Comparison of ENCODE assay signal across 16 cellular contexts in the genomic region with DNA sequence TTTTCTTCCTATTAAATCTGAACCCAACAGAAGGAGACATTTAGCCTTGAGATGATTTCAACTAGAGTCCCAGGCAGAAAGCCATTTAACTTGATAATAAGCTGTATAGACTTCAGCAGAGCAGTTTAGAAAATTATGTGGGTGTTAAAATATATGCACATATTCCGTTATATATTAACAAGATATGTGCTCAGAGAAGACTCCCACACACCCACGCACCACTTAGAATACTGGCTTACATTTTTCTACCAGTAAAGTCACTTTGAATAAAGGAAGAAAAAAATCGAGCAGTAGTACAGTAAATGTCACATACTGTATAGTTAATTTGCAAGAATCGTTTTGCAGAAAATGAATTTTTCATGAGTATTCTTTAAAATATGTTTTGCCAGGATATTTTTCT.
"Had no signal": no experiment of that assay in that cellular context is flagged by ENCODE, and none has a peak within 500 bp of the region (broad histone marks: within the 10 kb centered on the region; RNA-seq: fewer than 3 reads in every experiment).

No MANE protein-coding gene starts in this region.

- ATAC-seq: body of pancreas; gastroesophageal sphincter; left ventricle myocardium superior; natural killer cell; stimulated activated memory B cell treated with anti-CD40 and anti-IgM and Interleukin-4, amounts not matched to agents 10 μg/mL and 1 μg/mL and 100 μg/mL, for 72 hours had no signal

- H3K79me2 ChIP-seq: hepatocyte, parathyroid adenoma had no signal

- H3K36me3 Mint-ChIP-seq: activated naive CD8-positive, alpha-beta T cell treated with anti-CD3 and anti-CD28 coated beads for 36 hours; stimulated activated memory B cell treated with anti-CD40 and anti-IgM and Interleukin-4, amounts not matched to agents 10 μg/mL and 1 μg/mL and 100 μg/mL, for 72 hours had no signal

- H3K9me3 Mint-ChIP-seq: activated T-helper 1 cell treated with anti-CD3 and anti-CD28 coated beads, Interleukin-12 subunit alpha, Interleukin-12 subunit beta, Interleukin-2, Interleukin-4 antibody, amounts not matched to agents 30 ng/mL and 10 ng/mL and 1 ng/mL, durations not matched to agents 14 hours and 24 hours and 36 hours had no signal

- DNase-seq: activated CD4-positive, CD25-positive, alpha-beta regulatory T cell treated with anti-CD3 and anti-CD28 coated beads, Interleukin-2, amount 50 U/mL, for 72 hours; activated naive CD8-positive, alpha-beta T cell treated with anti-CD3 and anti-CD28 coated beads for 36 hours; amygdala; body of pancreas; kidney; left ventricle myocardium superior; mesenchymal stem cell; natural killer cell; retina; stimulated activated CD4-positive, alpha-beta T cell treated with anti-CD3 and anti-CD28 coated beads, Interleukin-2, amount 100 ng/mL, for 48 hours had no signal

- H3K36me3 ChIP-seq: gastroesophageal sphincter, neutrophil had no signal

- H3K4me1 Mint-ChIP-seq: activated naive CD8-positive, alpha-beta T cell treated with anti-CD3 and anti-CD28 coated beads for 36 hours; natural killer cell had no signal

- H3K4me2 ChIP-seq: hepatocyte had no signal

- H3K27me3 Mint-ChIP-seq: activated naive CD8-positive, alpha-beta T cell treated with anti-CD3 and anti-CD28 coated beads for 36 hours; stimulated activated memory B cell treated with anti-CD40 and anti-IgM and Interleukin-4, amounts not matched to agents 10 μg/mL and 1 μg/mL and 100 μg/mL, for 72 hours had no signal

- H3K27ac ChIP-seq: body of pancreas, gastroesophageal sphincter, hepatocyte, neutrophil, parathyroid adenoma had no signal

- H2AFZ ChIP-seq: hepatocyte, parathyroid adenoma had no signal

- H3K9ac ChIP-seq: parathyroid adenoma had no signal

- H3K4me1 ChIP-seq: body of pancreas, gastroesophageal sphincter, parathyroid adenoma had no signal

- H3K27ac Mint-ChIP-seq: activated naive CD8-positive, alpha-beta T cell treated with anti-CD3 and anti-CD28 coated beads for 36 hours; activated T-helper 1 cell treated with anti-CD3 and anti-CD28 coated beads, Interleukin-12 subunit alpha, Interleukin-12 subunit beta, Interleukin-2, Interleukin-4 antibody, amounts not matched to agents 30 ng/mL and 10 ng/mL and 1 ng/mL, durations not matched to agents 14 hours and 24 hours and 36 hours; natural killer cell; stimulated activated memory B cell treated with anti-CD40 and anti-IgM and Interleukin-4, amounts not matched to agents 10 μg/mL and 1 μg/mL and 100 μg/mL, for 72 hours had no signal

- H3K27me3 ChIP-seq: body of pancreas, gastroesophageal sphincter, hepatocyte, neutrophil had no signal

- H3K4me3 ChIP-seq: body of pancreas, gastroesophageal sphincter, hepatocyte had no signal

- H3K4me3 Mint-ChIP-seq: activated naive CD8-positive, alpha-beta T cell treated with anti-CD3 and anti-CD28 coated beads for 36 hours; activated T-helper 1 cell treated with anti-CD3 and anti-CD28 coated beads, Interleukin-12 subunit alpha, Interleukin-12 subunit beta, Interleukin-2, Interleukin-4 antibody, amounts not matched to agents 30 ng/mL and 10 ng/mL and 1 ng/mL, durations not matched to agents 14 hours and 24 hours and 36 hours; natural killer cell; stimulated activated memory B cell treated with anti-CD40 and anti-IgM and Interleukin-4, amounts not matched to agents 10 μg/mL and 1 μg/mL and 100 μg/mL, for 72 hours had no signal

- H3K9me3 ChIP-seq: body of pancreas, gastroesophageal sphincter, neutrophil had no signal
